ENCODE assay signal across 1 cellular context in the genomic region with DNA sequence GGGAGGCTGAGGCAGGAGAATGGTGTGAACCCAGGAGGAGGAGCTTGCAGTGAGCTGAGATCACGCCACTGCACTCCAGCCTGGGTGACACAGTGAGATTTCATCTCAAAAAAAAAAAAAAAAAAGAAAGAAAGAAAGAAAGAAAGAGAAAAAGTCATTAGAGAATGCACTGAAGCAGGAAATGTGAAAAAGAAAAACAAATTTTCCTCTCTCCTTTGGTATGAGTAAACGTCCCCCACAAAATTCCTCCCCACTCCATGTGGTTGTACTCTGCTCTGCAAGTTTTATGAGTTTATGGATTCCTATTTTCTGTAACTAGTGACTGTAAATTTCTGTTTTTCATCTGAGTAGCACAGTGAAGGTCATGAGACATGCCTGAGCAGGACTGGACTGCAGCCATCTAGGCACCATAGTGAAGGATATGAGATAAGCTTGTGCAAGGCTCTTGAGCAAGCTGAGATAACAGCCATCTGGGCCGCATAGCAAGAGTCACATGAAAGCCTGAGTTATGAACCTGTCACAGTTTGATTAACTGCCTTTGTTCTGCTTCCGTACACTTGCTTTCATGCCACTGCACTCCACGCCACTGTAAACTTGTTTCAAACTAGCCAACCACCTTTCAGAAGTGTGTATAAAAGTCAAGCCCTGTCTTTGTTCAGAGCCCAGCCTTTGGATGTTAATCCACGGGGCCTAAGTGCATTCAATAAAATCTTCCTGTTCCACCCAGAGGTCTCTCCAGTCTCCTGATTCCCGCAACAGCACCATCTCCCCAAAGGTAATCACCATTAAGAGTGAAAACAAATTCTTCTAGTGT.
TF ChIP-seq lines count a peak whose summit lies in the region.

No MANE protein-coding gene starts in this region.

TF ChIP-seq in HepG2, 621 proteins besides CTCF, POLR2A, EP300 and RAD21 (continued from another document):
- TF ChIP-seq TEAD3 (CRISPR knock-in tag; optimal IDR thresholded peaks at IDR 0.05; ENCODE audit: borderline replicate concordance), result peak; percentile 22
- TF ChIP-seq XBP1 (CRISPR knock-in tag; IDR thresholded peaks at IDR 0.05), result no peak
